In genomic region chr16:35102780-35103403, GRCh38 we compare ENCODE assay signal across 13 cellular contexts.
DNase-seq lines count a peak whose midpoint lies in the region; ATAC-seq and TF ChIP-seq lines count a peak whose summit lies in the region.
"Had no signal": no experiment of that assay in that cellular context is flagged by ENCODE, and none has a peak within 500 bp of the region (broad histone marks: within the 10 kb centered on the region; RNA-seq: fewer than 3 reads in every experiment).

No MANE protein-coding gene starts in this region.

- no peaks in the 10 kb centered on the region for H3K27me3 Mint-ChIP-seq in type B pancreatic cell
- H3K27me3 Mint-ChIP-seq: stimulated activated memory B cell treated with anti-CD40 and anti-IgM and Interleukin-4, amounts not matched to agents 10 μg/mL and 1 μg/mL and 100 μg/mL, for 72 hours had no signal

- H2BK120ac ChIP-seq in mesendoderm (ENCODE audit: low read depth, low read length), result no peak overlapping the region

- H3K27me3 ChIP-seq in left ventricle myocardium inferior (ENCODE audit: low read depth) (no peaks in the 10 kb centered on the region), Karpas-422 (ENCODE audit: low read length) (no peaks in the 10 kb centered on the region), RWPE2 (ENCODE audit: insufficient read depth, poor library complexity, severe bottlenecking) (no peaks in the 10 kb centered on the region), mesendoderm (ENCODE audit: insufficient read depth, low read length, poor library complexity) (no peaks in the 10 kb centered on the region)

- H2AK5ac ChIP-seq in mesendoderm (ENCODE audit: low read length), result no peak overlapping the region

- TF ChIP-seq CTCF in left ventricle myocardium inferior (IDR thresholded peaks at IDR 0.05; ENCODE audit: borderline replicate concordance), result peak; percentile 59
- peak; percentile 64 for TF ChIP-seq CTCF in RWPE2 (IDR thresholded peaks at IDR 0.05; ENCODE audit: poor library complexity, severe bottlenecking)
- no peak for TF ChIP-seq CTCF in type B pancreatic cell (conservative IDR thresholded peaks at IDR 0.05)

- no peak overlapping the region for H3K18ac ChIP-seq in mesendoderm (ENCODE audit: low read length)

- H3K36me3 ChIP-seq in left ventricle myocardium inferior (no peaks in the 10 kb centered on the region), Karpas-422 (ENCODE audit: insufficient read depth, low read length) (no peaks in the 10 kb centered on the region), RWPE2 (ENCODE audit: low read depth) (no peaks in the 10 kb centered on the region), mesendoderm (ENCODE audit: control insufficient read depth, insufficient read depth, low read length) (no peaks in the 10 kb centered on the region)

- H3K4me1 ChIP-seq in left ventricle myocardium inferior (no peaks in the 10 kb centered on the region), Karpas-422 (ENCODE audit: low read length) (no peaks in the 10 kb centered on the region), RWPE2 (ENCODE audit: insufficient read depth, poor library complexity, severe bottlenecking) (no peaks in the 10 kb centered on the region), mesendoderm (ENCODE audit: control insufficient read depth, low read depth, low read length) (no peaks in the 10 kb centered on the region)

- H3K4me3 ChIP-seq in left ventricle myocardium inferior (no peak overlapping the region), Karpas-422 (ENCODE audit: low read length) (no peak overlapping the region), RWPE2 (ENCODE audit: severe bottlenecking) (no peak overlapping the region), mesendoderm (ENCODE audit: low read length) (no peak overlapping the region)

- DNase-seq in left ventricle myocardium inferior (no peak), cardiac septum (ENCODE audit: low spot score) (no peak), Karpas-422 (peak; percentile 59), RWPE2 (ENCODE audit: low spot score) (no peak), mesendoderm (peak; percentile 1), type B pancreatic cell (ENCODE audit: extremely low spot score, unreplicated experiment) (no peak)
- DNase-seq: C1 segment of cervical spinal cord, left ventricle myocardium superior, NCI-H69, occipital lobe had no signal

- no peaks in the 10 kb centered on the region for H3K9me2 ChIP-seq in Karpas-422 (replicated peaks; ENCODE audit: insufficient read depth, low read length)

- H3K4me3 Mint-ChIP-seq in type B pancreatic cell, result no peak overlapping the region
- H3K4me3 Mint-ChIP-seq: stimulated activated memory B cell treated with anti-CD40 and anti-IgM and Interleukin-4, amounts not matched to agents 10 μg/mL and 1 μg/mL and 100 μg/mL, for 72 hours had no signal

- H2BK15ac ChIP-seq in mesendoderm (replicated peaks; ENCODE audit: low read depth), result no peak overlapping the region

- no peak for ATAC-seq in RWPE2 (ENCODE audit: low read depth)
- ATAC-seq in HG03159 (IDR thresholded peaks at IDR 0.05; ENCODE audit: unreplicated experiment), result no peak
- ATAC-seq in GM18909 (IDR thresholded peaks at IDR 0.05; ENCODE audit: poor library complexity, unreplicated experiment), result no peak
- ATAC-seq: left ventricle myocardium superior; stimulated activated memory B cell treated with anti-CD40 and anti-IgM and Interleukin-4, amounts not matched to agents 10 μg/mL and 1 μg/mL and 100 μg/mL, for 72 hours had no signal

- H3K9me3 ChIP-seq in left ventricle myocardium inferior (replicated peaks), result no peaks in the 10 kb centered on the region
- peaks cover 24% of the 10 kb centered on the region; the same call in 1 of the 2 replicates for H3K9me3 ChIP-seq in Karpas-422 (ENCODE audit: low read length)
- no peaks in the 10 kb centered on the region for H3K9me3 ChIP-seq in RWPE2 (ENCODE audit: severe bottlenecking)

- H3K79me2 ChIP-seq in Karpas-422 (ENCODE audit: low read length) (no peaks in the 10 kb centered on the region), mesendoderm (ENCODE audit: control insufficient read depth, insufficient read depth, low read length) (no peaks in the 10 kb centered on the region)

- no peak overlapping the region for H3K56ac ChIP-seq in mesendoderm (ENCODE audit: low read length)

- H3K9ac ChIP-seq in Karpas-422 (ENCODE audit: low read length) (no peak overlapping the region), mesendoderm (ENCODE audit: low read length) (no peak overlapping the region)

- H4K8ac ChIP-seq in mesendoderm (ENCODE audit: low read depth, low read length), result no peak overlapping the region

- H3K27ac Mint-ChIP-seq in type B pancreatic cell, result no peak overlapping the region
- H3K27ac Mint-ChIP-seq: stimulated activated memory B cell treated with anti-CD40 and anti-IgM and Interleukin-4, amounts not matched to agents 10 μg/mL and 1 μg/mL and 100 μg/mL, for 72 hours had no signal

- no peak overlapping the region for H2BK5ac ChIP-seq in mesendoderm (ENCODE audit: low read length)

- H3K4ac ChIP-seq in mesendoderm (ENCODE audit: low read depth, low read length), result no peak overlapping the region

- H3K4me1 Mint-ChIP-seq in type B pancreatic cell (ENCODE audit: unreplicated experiment), result no peaks in the 10 kb centered on the region
- H3K4me1 Mint-ChIP-seq: stimulated activated memory B cell treated with anti-CD40 and anti-IgM and Interleukin-4, amounts not matched to agents 10 μg/mL and 1 μg/mL and 100 μg/mL, for 72 hours had no signal

- no CpG with 5 or more reads among the region's 6 CpGs for WGBS in mesendoderm (ENCODE audit: extremely low coverage, insufficient coverage, low lambda C conversion rate)

- H3K27ac ChIP-seq in left ventricle myocardium inferior (replicated peaks), result no peak overlapping the region
- no peak overlapping the region for H3K27ac ChIP-seq in Karpas-422 (ENCODE audit: low read length)
- H3K27ac ChIP-seq in RWPE2 (ENCODE audit: poor library complexity, severe bottlenecking), result no peak overlapping the region
- H3K27ac ChIP-seq in mesendoderm (ENCODE audit: low read depth, low read length), result no peak overlapping the region

- no peak overlapping the region for H2AFZ ChIP-seq in Karpas-422 (ENCODE audit: low read length)

- H3K4me2 ChIP-seq in Karpas-422 (ENCODE audit: low read depth, low read length, poor library complexity, severe bottlenecking) (no peak overlapping the region), mesendoderm (ENCODE audit: low read length) (no peak overlapping the region)

- no peaks in the 10 kb centered on the region for H3K36me3 Mint-ChIP-seq in type B pancreatic cell
- H3K36me3 Mint-ChIP-seq: stimulated activated memory B cell treated with anti-CD40 and anti-IgM and Interleukin-4, amounts not matched to agents 10 μg/mL and 1 μg/mL and 100 μg/mL, for 72 hours had no signal

- H4K5ac ChIP-seq in mesendoderm (ENCODE audit: low read length), result no peak overlapping the region

- intact Hi-C loops in left ventricle myocardium inferior (cut with micrococcal nuclease) (no loop called here), cardiac septum (cut with DNase I) (no loop called here)

- H3K79me1 ChIP-seq in mesendoderm (ENCODE audit: low read length), result no peaks in the 10 kb centered on the region

- H3K9me3 Mint-ChIP-seq in type B pancreatic cell, result peaks cover 4% of the 10 kb centered on the region

- H4K20me1 ChIP-seq in Karpas-422 (ENCODE audit: insufficient read depth, low read depth, low read length), result no peaks in the 10 kb centered on the region

- no peak overlapping the region for H3K23ac ChIP-seq in mesendoderm (ENCODE audit: low read length)

Comparison
In these comparisons a context has a peak if more than half of its experiments do, and no peak if none do; other contexts are left out.
1. DNase-seq: peak in Karpas-422 (single experiment) and mesendoderm (single experiment); none in left ventricle myocardium inferior (single experiment), cardiac septum (single experiment), RWPE2 (single experiment) and type B pancreatic cell (single experiment).